Comparison of ENCODE assay signal across 18 cellular contexts in genomic region chr5:168238422-168238821, GRCh38. TPM values are rescaled to one million over a fixed set of nuclear protein-coding genes. Genes with fewer than 3 reads are reported as not detected.
A peak's percentile ranks its signal among the peaks of the same experiment; 100 is the strongest.
DNase-seq lines count a peak whose midpoint lies in the region; ATAC-seq and TF ChIP-seq lines count a peak whose summit lies in the region.
"Had no signal": no experiment of that assay in that cellular context is flagged by ENCODE, and none has a peak within 500 bp of the region (broad histone marks: within the 10 kb centered on the region; RNA-seq: fewer than 3 reads in every experiment).

No MANE protein-coding gene starts in this region.

- intact Hi-C loops in colonic mucosa (cut with DNase I) = no loop called here

- H3K36me3 ChIP-seq in colonic mucosa = no peaks in the 10 kb centered on the region

- H3K9me3 Mint-ChIP-seq in HFFc6 = no peaks in the 10 kb centered on the region
- H3K9me3 Mint-ChIP-seq in nephron progenitor cell = no peaks in the 10 kb centered on the region

- H3K4me1 Mint-ChIP-seq in HFFc6 (ENCODE audit: low read depth) = peaks cover 6% of the 10 kb centered on the region; the same call in 1 of the 2 replicates
- peaks cover 49% of the 10 kb centered on the region for H3K4me1 Mint-ChIP-seq in nephron progenitor cell
- H3K4me1 Mint-ChIP-seq: CD4-positive, alpha-beta memory T cell had no signal

- H3K27ac Mint-ChIP-seq in HFFc6 (no peak overlapping the region), nephron progenitor cell (peak overlapping the region; percentile 97)
- H3K27ac Mint-ChIP-seq: CD4-positive, alpha-beta memory T cell had no signal

- peak; percentile 51 for DNase-seq in Daoy (ENCODE audit: low read depth)
- DNase-seq in HFFc6 = no peak
- peak; percentile 25 for DNase-seq in colonic mucosa
- DNase-seq in nephron progenitor cell = no peak
- no peak for DNase-seq in activated CD8-positive, alpha-beta memory T cell treated with anti-CD3 and anti-CD28 coated beads, Interleukin-2, amount 50 U/mL, for 4 hours
- DNase-seq: CD4-positive, alpha-beta memory T cell; GOT3; MV-4-11; NCI-H1417; NCI-H187; NCI-H2227 treated with DMSO at 0.1 percent for 48 hours; NCI-H510A treated with DMSO at 0.1 percent for 48 hours; PC-9 had no signal

- H3K9ac ChIP-seq in colonic mucosa (ENCODE audit: low read depth in 2 of 2, low read length in 2 of 2) = no peak overlapping the region
- H3K9ac ChIP-seq: KMS-11 had no signal

- H3K4me3 ChIP-seq in colonic mucosa = no peak overlapping the region
- H3K4me3 ChIP-seq: GM12878, PC-9 had no signal

- no peaks in the 10 kb centered on the region for H3K9me3 ChIP-seq in colonic mucosa

- no peak for TF ChIP-seq CTCF in HFFc6 (IDR thresholded peaks at IDR 0.05)
- TF ChIP-seq CTCF in colonic mucosa (IDR thresholded peaks at IDR 0.05) = no peak
- no peak for TF ChIP-seq CTCF in nephron progenitor cell (IDR thresholded peaks at IDR 0.05)

- H3K4me1 ChIP-seq in colonic mucosa = no peaks in the 10 kb centered on the region

- H3K27me3 Mint-ChIP-seq in HFFc6 (ENCODE audit: insufficient read depth) (peaks cover 15% of the 10 kb centered on the region), nephron progenitor cell (ENCODE audit: low read depth, poor library complexity) (no peaks in the 10 kb centered on the region)
- H3K27me3 Mint-ChIP-seq: CD4-positive, alpha-beta memory T cell had no signal

- H3K27ac ChIP-seq in colonic mucosa = no peak overlapping the region
- H3K27ac ChIP-seq: HL-60, KMS-11, PC-9 had no signal

- ATAC-seq in HG02970 (IDR thresholded peaks at IDR 0.05; ENCODE audit: low FRiP score, unreplicated experiment) (no peak), GM18517 (IDR thresholded peaks at IDR 0.05; ENCODE audit: unreplicated experiment) (no peak)
- ATAC-seq: GM12878 had no signal

- no peaks in the 10 kb centered on the region for H3K27me3 ChIP-seq in colonic mucosa

- H3K4me3 Mint-ChIP-seq in HFFc6 (peak overlapping the region; percentile 8; the same call in 1 of the 2 replicates), nephron progenitor cell (peak overlapping the region; percentile 11)
- H3K4me3 Mint-ChIP-seq: CD4-positive, alpha-beta memory T cell had no signal

- H3K36me3 Mint-ChIP-seq in HFFc6 (ENCODE audit: low read depth) (no peaks in the 10 kb centered on the region; the same call in 1 of the 2 replicates), nephron progenitor cell (ENCODE audit: low read depth) (no peaks in the 10 kb centered on the region)
- H3K36me3 Mint-ChIP-seq: CD4-positive, alpha-beta memory T cell had no signal

RNA-seq across cellular contexts. Expression of gene WWC1, which starts 53.0 kb away (rescaled TPM):
- total RNA-seq in Daoy (2014; rRNA removed; shearing (Covaris generic)) = 17.4 and 18.9 TPM in 2 replicates
- total RNA-seq in HFFc6 (2021; fragmentation: NEBNext Ultra II Directional; extraction: Animal tissue kit (Norgen Biotek cat#: 25700)) = 1 to 10 TPM; 3.3 to 8.4 (median 7.2) TPM
- total RNA-seq in colonic mucosa = 10 to 100 TPM; 15.3 to 33.3 TPM

Comparison
In these comparisons a context has a peak if more than half of its experiments do, and no peak if none do; other contexts are left out.
1. DNase-seq: peak in Daoy (single experiment) and colonic mucosa (single experiment); none in HFFc6 (single experiment), nephron progenitor cell (single experiment) and activated CD8-positive, alpha-beta memory T cell treated with anti-CD3 and anti-CD28 coated beads, Interleukin-2, amount 50 U/mL, for 4 hours (single experiment).